ENCODE assay signal across 3 cellular contexts in genomic region chr12:132147423-132148367, GRCh38.
TF ChIP-seq lines count a peak whose summit lies in the region.

No MANE protein-coding gene starts in this region.

TF ChIP-seq in SK-N-SH, 30 proteins besides CTCF, POLR2A, EP300 and RAD21:
- TF ChIP-seq FOSL2 (IDR thresholded peaks at IDR 0.05; ENCODE audit: borderline replicate concordance, low read depth) (no peak), SMC3 (IDR thresholded peaks at IDR 0.05; ENCODE audit: low read depth, low read length) (no peak), EZH2phosphoT487 (IDR thresholded peaks at IDR 0.05; ENCODE audit: borderline replicate concordance, low read depth) (no peak), RFX5 (IDR thresholded peaks at IDR 0.05; ENCODE audit: low read length) (no peak), ELF1 (IDR thresholded peaks at IDR 0.05) (no peak), NRF1 (IDR thresholded peaks at IDR 0.05; ENCODE audit: low read depth, low read length) (no peak), POLR2AphosphoS5 (IDR thresholded peaks at IDR 0.05; ENCODE audit: low read depth, low read length) (no peak), MEF2A (IDR thresholded peaks at IDR 0.05; ENCODE audit: borderline replicate concordance, low read depth) (no peak), USF2 (IDR thresholded peaks at IDR 0.05; ENCODE audit: borderline replicate concordance, low read depth, low read length) (no peak), MXI1 (IDR thresholded peaks at IDR 0.05; ENCODE audit: low read depth, low read length) (no peak), RXRA (IDR thresholded peaks at IDR 0.05; ENCODE audit: borderline replicate concordance, low read depth) (no peak), USF1 (IDR thresholded peaks at IDR 0.05; ENCODE audit: borderline replicate concordance, low read depth) (no peak), NFIC (IDR thresholded peaks at IDR 0.05; ENCODE audit: borderline replicate concordance) (no peak), YY1 (IDR thresholded peaks at IDR 0.05; ENCODE audit: low read depth) (no peak), FOXJ3 (CRISPR knock-in tag; IDR thresholded peaks at IDR 0.05) (no peak), TCF12 (IDR thresholded peaks at IDR 0.05) (no peak), IRF3 (IDR thresholded peaks at IDR 0.05; ENCODE audit: low read depth, low read length) (no peak), CHD2 (IDR thresholded peaks at IDR 0.05; ENCODE audit: low read length, partially characterized antibody) (no peak), FOXM1 (IDR thresholded peaks at IDR 0.05; ENCODE audit: low read depth) (no peak)
- TF ChIP-seq, protein P1, sequence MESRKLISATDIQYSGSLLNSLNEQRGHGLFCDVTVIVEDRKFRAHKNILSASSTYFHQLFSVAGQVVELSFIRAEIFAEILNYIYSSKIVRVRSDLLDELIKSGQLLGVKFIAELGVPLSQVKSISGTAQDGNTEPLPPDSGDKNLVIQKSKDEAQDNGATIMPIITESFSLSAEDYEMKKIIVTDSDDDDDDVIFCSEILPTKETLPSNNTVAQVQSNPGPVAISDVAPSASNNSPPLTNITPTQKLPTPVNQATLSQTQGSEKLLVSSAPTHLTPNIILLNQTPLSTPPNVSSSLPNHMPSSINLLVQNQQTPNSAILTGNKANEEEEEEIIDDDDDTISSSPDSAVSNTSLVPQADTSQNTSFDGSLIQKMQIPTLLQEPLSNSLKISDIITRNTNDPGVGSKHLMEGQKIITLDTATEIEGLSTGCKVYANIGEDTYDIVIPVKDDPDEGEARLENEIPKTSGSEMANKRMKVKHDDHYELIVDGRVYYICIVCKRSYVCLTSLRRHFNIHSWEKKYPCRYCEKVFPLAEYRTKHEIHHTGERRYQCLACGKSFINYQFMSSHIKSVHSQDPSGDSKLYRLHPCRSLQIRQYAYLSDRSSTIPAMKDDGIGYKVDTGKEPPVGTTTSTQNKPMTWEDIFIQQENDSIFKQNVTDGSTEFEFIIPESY (IDR thresholded peaks at IDR 0.05; ENCODE audit: borderline replicate concordance, low read depth): no peak

TF ChIP-seq in SK-N-SH treated with all-trans-retinoic acid at 6 μM for 48 hours, 23 proteins besides CTCF, POLR2A, EP300 and RAD21:
- no peak for TF ChIP-seq GLIS3 (CRISPR knock-in tag; IDR thresholded peaks at IDR 0.05)
- TF ChIP-seq PPARA (CRISPR knock-in tag; IDR thresholded peaks at IDR 0.05; ENCODE audit: borderline replicate concordance): no peak
- TF ChIP-seq RARB (CRISPR knock-in tag; IDR thresholded peaks at IDR 0.05): no peak
- no peak for TF ChIP-seq ZNF8 (CRISPR knock-in tag; IDR thresholded peaks at IDR 0.05)
- no peak for TF ChIP-seq CSDC2 (CRISPR knock-in tag; IDR thresholded peaks at IDR 0.05)
- no peak for TF ChIP-seq CREB5 (CRISPR knock-in tag; IDR thresholded peaks at IDR 0.05; ENCODE audit: low read depth)
- TF ChIP-seq ZFP3 (CRISPR knock-in tag; IDR thresholded peaks at IDR 0.05): no peak
- no peak for TF ChIP-seq ESRRG (CRISPR knock-in tag; IDR thresholded peaks at IDR 0.05)
- no peak for TF ChIP-seq ZC3H10 (CRISPR knock-in tag; IDR thresholded peaks at IDR 0.05)
- no peak for TF ChIP-seq POU6F1 (CRISPR knock-in tag; IDR thresholded peaks at IDR 0.05; ENCODE audit: borderline replicate concordance, low read depth)
- TF ChIP-seq ISL1 (CRISPR knock-in tag; IDR thresholded peaks at IDR 0.05): no peak
- TF ChIP-seq OSR1 (CRISPR knock-in tag; IDR thresholded peaks at IDR 0.05): no peak
- TF ChIP-seq ZNF565 (CRISPR knock-in tag; conservative IDR thresholded peaks at IDR 0.05; ENCODE audit: low read depth): no peak
- no peak for TF ChIP-seq ARNTL (CRISPR knock-in tag; IDR thresholded peaks at IDR 0.05; ENCODE audit: borderline replicate concordance, low read depth)
- no peak for TF ChIP-seq BACH2 (CRISPR knock-in tag; IDR thresholded peaks at IDR 0.05; ENCODE audit: borderline replicate concordance)
- TF ChIP-seq TOX (CRISPR knock-in tag; IDR thresholded peaks at IDR 0.05; ENCODE audit: borderline replicate concordance): no peak
- TF ChIP-seq ZNF70 (CRISPR knock-in tag; IDR thresholded peaks at IDR 0.05): no peak
- TF ChIP-seq SNAI2 (CRISPR knock-in tag; IDR thresholded peaks at IDR 0.05): no peak
- TF ChIP-seq, protein P2, sequence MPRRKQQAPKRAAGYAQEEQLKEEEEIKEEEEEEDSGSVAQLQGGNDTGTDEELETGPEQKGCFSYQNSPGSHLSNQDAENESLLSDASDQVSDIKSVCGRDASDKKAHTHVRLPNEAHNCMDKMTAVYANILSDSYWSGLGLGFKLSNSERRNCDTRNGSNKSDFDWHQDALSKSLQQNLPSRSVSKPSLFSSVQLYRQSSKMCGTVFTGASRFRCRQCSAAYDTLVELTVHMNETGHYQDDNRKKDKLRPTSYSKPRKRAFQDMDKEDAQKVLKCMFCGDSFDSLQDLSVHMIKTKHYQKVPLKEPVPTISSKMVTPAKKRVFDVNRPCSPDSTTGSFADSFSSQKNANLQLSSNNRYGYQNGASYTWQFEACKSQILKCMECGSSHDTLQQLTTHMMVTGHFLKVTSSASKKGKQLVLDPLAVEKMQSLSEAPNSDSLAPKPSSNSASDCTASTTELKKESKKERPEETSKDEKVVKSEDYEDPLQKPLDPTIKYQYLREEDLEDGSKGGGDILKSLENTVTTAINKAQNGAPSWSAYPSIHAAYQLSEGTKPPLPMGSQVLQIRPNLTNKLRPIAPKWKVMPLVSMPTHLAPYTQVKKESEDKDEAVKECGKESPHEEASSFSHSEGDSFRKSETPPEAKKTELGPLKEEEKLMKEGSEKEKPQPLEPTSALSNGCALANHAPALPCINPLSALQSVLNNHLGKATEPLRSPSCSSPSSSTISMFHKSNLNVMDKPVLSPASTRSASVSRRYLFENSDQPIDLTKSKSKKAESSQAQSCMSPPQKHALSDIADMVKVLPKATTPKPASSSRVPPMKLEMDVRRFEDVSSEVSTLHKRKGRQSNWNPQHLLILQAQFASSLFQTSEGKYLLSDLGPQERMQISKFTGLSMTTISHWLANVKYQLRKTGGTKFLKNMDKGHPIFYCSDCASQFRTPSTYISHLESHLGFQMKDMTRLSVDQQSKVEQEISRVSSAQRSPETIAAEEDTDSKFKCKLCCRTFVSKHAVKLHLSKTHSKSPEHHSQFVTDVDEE (CRISPR knock-in tag; IDR thresholded peaks at IDR 0.05): no peak

TF ChIP-seq in HepG2, 621 proteins besides CTCF, POLR2A, EP300 and RAD21:
- TF ChIP-seq, protein P3, sequence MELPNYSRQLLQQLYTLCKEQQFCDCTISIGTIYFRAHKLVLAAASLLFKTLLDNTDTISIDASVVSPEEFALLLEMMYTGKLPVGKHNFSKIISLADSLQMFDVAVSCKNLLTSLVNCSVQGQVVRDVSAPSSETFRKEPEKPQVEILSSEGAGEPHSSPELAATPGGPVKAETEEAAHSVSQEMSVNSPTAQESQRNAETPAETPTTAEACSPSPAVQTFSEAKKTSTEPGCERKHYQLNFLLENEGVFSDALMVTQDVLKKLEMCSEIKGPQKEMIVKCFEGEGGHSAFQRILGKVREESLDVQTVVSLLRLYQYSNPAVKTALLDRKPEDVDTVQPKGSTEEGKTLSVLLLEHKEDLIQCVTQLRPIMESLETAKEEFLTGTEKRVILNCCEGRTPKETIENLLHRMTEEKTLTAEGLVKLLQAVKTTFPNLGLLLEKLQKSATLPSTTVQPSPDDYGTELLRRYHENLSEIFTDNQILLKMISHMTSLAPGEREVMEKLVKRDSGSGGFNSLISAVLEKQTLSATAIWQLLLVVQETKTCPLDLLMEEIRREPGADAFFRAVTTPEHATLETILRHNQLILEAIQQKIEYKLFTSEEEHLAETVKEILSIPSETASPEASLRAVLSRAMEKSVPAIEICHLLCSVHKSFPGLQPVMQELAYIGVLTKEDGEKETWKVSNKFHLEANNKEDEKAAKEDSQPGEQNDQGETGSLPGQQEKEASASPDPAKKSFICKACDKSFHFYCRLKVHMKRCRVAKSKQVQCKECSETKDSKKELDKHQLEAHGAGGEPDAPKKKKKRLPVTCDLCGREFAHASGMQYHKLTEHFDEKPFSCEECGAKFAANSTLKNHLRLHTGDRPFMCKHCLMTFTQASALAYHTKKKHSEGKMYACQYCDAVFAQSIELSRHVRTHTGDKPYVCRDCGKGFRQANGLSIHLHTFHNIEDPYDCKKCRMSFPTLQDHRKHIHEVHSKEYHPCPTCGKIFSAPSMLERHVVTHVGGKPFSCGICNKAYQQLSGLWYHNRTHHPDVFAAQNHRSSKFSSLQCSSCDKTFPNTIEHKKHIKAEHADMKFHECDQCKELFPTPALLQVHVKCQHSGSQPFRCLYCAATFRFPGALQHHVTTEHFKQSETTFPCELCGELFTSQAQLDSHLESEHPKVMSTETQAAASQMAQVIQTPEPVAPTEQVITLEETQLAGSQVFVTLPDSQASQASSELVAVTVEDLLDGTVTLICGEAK (IDR thresholded peaks at IDR 0.05): no peak
- TF ChIP-seq, protein P3 (CRISPR knock-in tag; IDR thresholded peaks at IDR 0.05): no peak
- TF ChIP-seq KMT2B (CRISPR knock-in tag; IDR thresholded peaks at IDR 0.05) (no peak), STAG1 (CRISPR knock-in tag; IDR thresholded peaks at IDR 0.05) (no peak), NR2F6 (IDR thresholded peaks at IDR 0.05) (no peak), NR2F6 (CRISPR knock-in tag; IDR thresholded peaks at IDR 0.05) (no peak), NFE2L2 (IDR thresholded peaks at IDR 0.05; ENCODE audit: low read length) (no peak), NFYC (CRISPR knock-in tag; IDR thresholded peaks at IDR 0.05) (no peak), ZBTB26 (CRISPR knock-in tag; IDR thresholded peaks at IDR 0.05; ENCODE audit: borderline replicate concordance) (no peak), ZNF484 (CRISPR knock-in tag; IDR thresholded peaks at IDR 0.05; ENCODE audit: borderline replicate concordance, low read depth) (no peak), PLSCR1 (CRISPR knock-in tag; IDR thresholded peaks at IDR 0.05; ENCODE audit: borderline replicate concordance) (no peak), ZNF878 (CRISPR knock-in tag; IDR thresholded peaks at IDR 0.05) (no peak), SIN3A (IDR thresholded peaks at IDR 0.05; ENCODE audit: borderline replicate concordance, low read depth, low read length) (no peak), NFKBIZ (CRISPR knock-in tag; IDR thresholded peaks at IDR 0.05) (no peak)
- TF ChIP-seq, protein P4, sequence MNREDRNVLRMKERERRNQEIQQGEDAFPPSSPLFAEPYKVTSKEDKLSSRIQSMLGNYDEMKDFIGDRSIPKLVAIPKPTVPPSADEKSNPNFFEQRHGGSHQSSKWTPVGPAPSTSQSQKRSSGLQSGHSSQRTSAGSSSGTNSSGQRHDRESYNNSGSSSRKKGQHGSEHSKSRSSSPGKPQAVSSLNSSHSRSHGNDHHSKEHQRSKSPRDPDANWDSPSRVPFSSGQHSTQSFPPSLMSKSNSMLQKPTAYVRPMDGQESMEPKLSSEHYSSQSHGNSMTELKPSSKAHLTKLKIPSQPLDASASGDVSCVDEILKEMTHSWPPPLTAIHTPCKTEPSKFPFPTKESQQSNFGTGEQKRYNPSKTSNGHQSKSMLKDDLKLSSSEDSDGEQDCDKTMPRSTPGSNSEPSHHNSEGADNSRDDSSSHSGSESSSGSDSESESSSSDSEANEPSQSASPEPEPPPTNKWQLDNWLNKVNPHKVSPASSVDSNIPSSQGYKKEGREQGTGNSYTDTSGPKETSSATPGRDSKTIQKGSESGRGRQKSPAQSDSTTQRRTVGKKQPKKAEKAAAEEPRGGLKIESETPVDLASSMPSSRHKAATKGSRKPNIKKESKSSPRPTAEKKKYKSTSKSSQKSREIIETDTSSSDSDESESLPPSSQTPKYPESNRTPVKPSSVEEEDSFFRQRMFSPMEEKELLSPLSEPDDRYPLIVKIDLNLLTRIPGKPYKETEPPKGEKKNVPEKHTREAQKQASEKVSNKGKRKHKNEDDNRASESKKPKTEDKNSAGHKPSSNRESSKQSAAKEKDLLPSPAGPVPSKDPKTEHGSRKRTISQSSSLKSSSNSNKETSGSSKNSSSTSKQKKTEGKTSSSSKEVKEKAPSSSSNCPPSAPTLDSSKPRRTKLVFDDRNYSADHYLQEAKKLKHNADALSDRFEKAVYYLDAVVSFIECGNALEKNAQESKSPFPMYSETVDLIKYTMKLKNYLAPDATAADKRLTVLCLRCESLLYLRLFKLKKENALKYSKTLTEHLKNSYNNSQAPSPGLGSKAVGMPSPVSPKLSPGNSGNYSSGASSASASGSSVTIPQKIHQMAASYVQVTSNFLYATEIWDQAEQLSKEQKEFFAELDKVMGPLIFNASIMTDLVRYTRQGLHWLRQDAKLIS (CRISPR knock-in tag; IDR thresholded peaks at IDR 0.05): no peak
